In the genomic region with DNA sequence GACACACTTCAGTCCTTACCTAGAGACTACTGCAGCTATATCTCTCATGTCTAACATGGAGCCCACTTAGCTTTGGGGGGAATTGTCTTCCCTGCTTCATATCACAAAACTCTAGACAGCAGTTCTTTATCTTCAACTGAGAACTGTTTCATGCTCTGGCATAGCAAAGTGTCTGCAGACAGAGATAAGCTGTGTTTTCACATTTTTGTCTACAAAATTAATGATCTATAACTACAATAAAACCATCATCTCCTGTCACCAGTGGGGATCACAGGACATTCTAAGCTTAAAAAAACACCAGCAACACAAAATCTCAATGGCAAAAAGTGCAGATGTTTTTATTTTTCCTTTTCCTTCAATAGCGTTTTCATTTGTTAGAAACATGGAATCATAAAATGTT, we compare ENCODE assay signal across 28 cellular contexts.
"Had no signal": no experiment of that assay in that cellular context is flagged by ENCODE, and none has a peak within 500 bp of the region (broad histone marks: within the 10 kb centered on the region; RNA-seq: fewer than 3 reads in every experiment).

No MANE protein-coding gene starts in this region.

- H3K9ac ChIP-seq: KMS-11, SK-N-SH had no signal

- H3K27me3 ChIP-seq: brain microvascular endothelial cell had no signal

- ATAC-seq: activated CD8-positive, alpha-beta memory T cell treated with anti-CD3 and anti-CD28 coated beads, Interleukin-2, amount 10 ng/mL, durations not matched to agents 7 days and 5 days; activated T-cell treated with anti-CD3 and anti-CD28 coated beads, Interleukin-2, amount 50 U/mL, for 4 hours had no signal

- DNase-seq: activated B cell treated with CpG ODN at 0.5 μM for 24 hours; activated CD4-positive, alpha-beta T cell treated with anti-CD3 and anti-CD28 coated beads for 1 hour; activated CD4-positive, alpha-beta T cell treated with anti-CD3 and anti-CD28 coated beads, Interleukin-2, amount 10 ng/mL, durations not matched to agents 24 days and 14 days; activated CD4-positive, alpha-beta T cell treated with anti-CD3 and anti-CD28 coated beads, Interleukin-2, amount 50 U/mL, for 48 hours; activated CD8-positive, alpha-beta memory T cell treated with anti-CD3 and anti-CD28 coated beads, Interleukin-2, amount 10 ng/mL, durations not matched to agents 7 days and 5 days; activated effector memory CD4-positive, alpha-beta T cell treated with anti-CD3 and anti-CD28 coated beads, Interleukin-2, amount 50 U/mL, for 16 hours; activated naive CD4-positive, alpha-beta T cell treated with anti-CD3 and anti-CD28 coated beads for 36 hours; activated T-cell treated with anti-CD3 and anti-CD28 coated beads, Interleukin-2, amount 50 U/mL, for 4 hours; amygdala; brain microvascular endothelial cell; cerebellar nuclear complex; MV-4-11; NCI-H1092 treated with DMSO at 0.1 percent for 48 hours; NCI-H1417 treated with DMSO at 0.1 percent for 48 hours; NCI-H1694 treated with DMSO at 0.1 percent for 48 hours; NCI-H2029 treated with DMSO at 0.1 percent for 48 hours; NCI-H345; NCI-H510A; NCI-H526 treated with DMSO at 0.1 percent for 48 hours; NCI-H82; NK-92 treated with Interleukin-12 subunit alpha and Interleukin-12 subunit beta, amount 100 ng/mL, for 24 hours; PC-9; SIG-M5; SK-N-SH; T-helper 1 cell had no signal

- H3K4me3 ChIP-seq: PC-9 had no signal

- H3K9me3 ChIP-seq: SK-N-SH had no signal

- H2AFZ ChIP-seq: PC-9 had no signal

- H3K4me2 ChIP-seq: KMS-11, PC-9, SK-N-SH had no signal

- H3K36me3 ChIP-seq: brain microvascular endothelial cell had no signal

- H3K27ac ChIP-seq: brain microvascular endothelial cell, KMS-11, PC-9 had no signal

- FAIRE-seq: astrocyte, colon had no signal
